In the genomic region with DNA sequence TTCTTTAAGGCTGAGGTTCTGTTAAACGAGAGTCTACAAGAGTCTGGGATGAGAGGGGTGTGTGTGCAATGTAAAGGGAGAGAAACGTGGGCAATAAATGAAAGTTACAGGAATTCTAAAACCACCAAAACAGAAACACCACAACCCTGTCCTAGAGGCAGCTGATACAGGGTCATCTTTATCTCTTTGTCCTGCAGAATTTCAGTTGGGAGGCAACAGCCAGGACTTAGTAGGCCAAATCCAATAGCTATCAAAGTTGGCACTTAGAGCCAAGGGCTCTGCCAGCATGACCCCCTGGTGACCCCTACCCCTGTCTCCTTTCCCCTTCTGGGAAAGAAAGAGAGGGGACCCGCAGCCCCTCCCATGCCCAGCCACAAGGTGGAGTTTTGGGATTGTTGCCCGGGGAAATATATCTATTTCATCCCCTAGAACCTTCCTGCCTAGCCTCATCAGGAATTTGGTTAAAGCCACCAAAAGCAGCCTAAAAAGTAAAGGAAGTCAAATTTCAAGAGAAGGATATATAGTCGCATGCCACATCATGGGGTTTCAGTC, we compare ENCODE assay signal across 9 cellular contexts.
A peak's percentile ranks its signal among the peaks of the same experiment; 100 is the strongest.
DNase-seq lines count a peak whose midpoint lies in the region; ATAC-seq, FAIRE-seq and TF ChIP-seq lines count a peak whose summit lies in the region.
"Had no signal": no experiment of that assay in that cellular context is flagged by ENCODE, and none has a peak within 500 bp of the region (broad histone marks: within the 10 kb centered on the region; RNA-seq: fewer than 3 reads in every experiment).

No MANE protein-coding gene starts in this region.

- TF ChIP-seq EP300 in A549 (IDR thresholded peaks at IDR 0.05), result no peak

- peak; percentile 72 to 75; a peak in 4 of 6 replicates for ATAC-seq in A549
- peak; percentile 93 for ATAC-seq in WTC11
- ATAC-seq in left cardiac atrium, result peak; percentile 51 to 53
- no peak for ATAC-seq in GM18873 (IDR thresholded peaks at IDR 0.05; ENCODE audit: low FRiP score, unreplicated experiment)
- ATAC-seq in GM19395 (IDR thresholded peaks at IDR 0.05; ENCODE audit: unreplicated experiment), result no peak
- ATAC-seq in HG02678 (IDR thresholded peaks at IDR 0.05; ENCODE audit: unreplicated experiment), result no peak
- ATAC-seq in CD8-positive, alpha-beta T cell, result no peak

- no peaks in the 10 kb centered on the region for H3K27me3 ChIP-seq in GM23248 (replicated peaks; ENCODE audit: insufficient read depth)
- no peaks in the 10 kb centered on the region for H3K27me3 ChIP-seq in CD8-positive, alpha-beta T cell (ENCODE audit: insufficient read depth, low read length)

- H3K4me1 ChIP-seq in A549, result no peaks in the 10 kb centered on the region
- peaks cover 15% of the 10 kb centered on the region for H3K4me1 ChIP-seq in GM23248 (ENCODE audit: insufficient read depth)
- peaks cover 13% of the 10 kb centered on the region for H3K4me1 ChIP-seq in CD8-positive, alpha-beta T cell (ENCODE audit: insufficient read depth, low read length)

- peaks cover 38% of the 10 kb centered on the region for H3K4me1 Mint-ChIP-seq in WTC11
- H3K4me1 Mint-ChIP-seq in CD8-positive, alpha-beta T cell (ENCODE audit: low read depth), result peaks cover 41% of the 10 kb centered on the region

- CTCF ChIA-PET in A549 (lab: Yijun Ruan, JAX), result interaction anchor here (0.8 to 3.9 kb wide), 8 partner anchors 9 to 175 kb away, joined by 3 to 18 read pairs (median 4); a partner anchor contains a TSS
- CTCF ChIA-PET in WTC11 (lab: Charles Lee), result interaction anchor here (0.8 to 1.5 kb wide), 5 partner anchors 11 to 198 kb away, joined by 3 to 10 read pairs (median 4); no protein-coding TSS in a partner anchor
- CTCF ChIA-PET in CD8-positive, alpha-beta T cell (lab: Charles Lee), result interaction anchor here (0.6 to 1.7 kb wide), 3 partner anchors 16 to 199 kb away, joined by 3 to 5 read pairs (median 3); no protein-coding TSS in a partner anchor

- WGBS in A549 (ENCODE audit: missing lambda C conversion rate), result 67% methylated on average over 5 of the region's 5 CpGs
- 76 to 77% methylated on average over 5 of the region's 5 CpGs for WGBS in GM23248 (ENCODE audit: low coverage in 1 of 2, low lambda C conversion rate in 2 of 2, missing lambda C conversion rate in 2 of 2), 2 experiments

- no peak overlapping the region for H3K9ac ChIP-seq in GM23248

- H3K27ac ChIP-seq in A549, result no peak overlapping the region
- no peak overlapping the region for H3K27ac ChIP-seq in GM23248
- no peak overlapping the region for H3K27ac ChIP-seq in CD8-positive, alpha-beta T cell (ENCODE audit: low read depth, low read length)

- H3K9me3 ChIP-seq in A549 (no peaks in the 10 kb centered on the region), GM23248 (ENCODE audit: low read depth) (no peaks in the 10 kb centered on the region)
- no peaks in the 10 kb centered on the region for H3K9me3 ChIP-seq in CD8-positive, alpha-beta T cell (ENCODE audit: low read length)

- no peak overlapping the region for H3K4me3 ChIP-seq in A549
- H3K4me3 ChIP-seq in GM23248, result no peak overlapping the region
- H3K4me3 ChIP-seq in CD8-positive, alpha-beta T cell (ENCODE audit: low read depth, low read length), result no peak overlapping the region

- no peak overlapping the region for H3K27ac Mint-ChIP-seq in WTC11
- no peak overlapping the region for H3K27ac Mint-ChIP-seq in CD8-positive, alpha-beta T cell
- H3K27ac Mint-ChIP-seq: activated CD4-positive, alpha-beta T cell treated with anti-CD3 and anti-CD28 coated beads, Interleukin-2, amount 10 ng/mL, durations not matched to agents 7 days and 5 days had no signal

- DNase-seq in A549 (ENCODE audit: low read depth in 1 of 2, low spot score in 1 of 2) (no peak), GM23248 (peak; percentile 20), WTC11 (ENCODE audit: low spot score) (peak; percentile 56), left cardiac atrium (no peak)
- no peak for DNase-seq in CD8-positive, alpha-beta T cell
- DNase-seq: activated CD4-positive, alpha-beta T cell treated with anti-CD3 and anti-CD28 coated beads, Interleukin-2, amount 10 ng/mL, durations not matched to agents 7 days and 5 days had no signal

- no peak for TF ChIP-seq POLR2A in A549 (IDR thresholded peaks at IDR 0.05; ENCODE audit: low read length)

- H3K36me3 Mint-ChIP-seq in WTC11, result peaks cover 4% of the 10 kb centered on the region; the same call in 1 of the 2 replicates
- peaks cover 20% of the 10 kb centered on the region for H3K36me3 Mint-ChIP-seq in CD8-positive, alpha-beta T cell

- no peak overlapping the region for H3K4me3 Mint-ChIP-seq in WTC11
- no peak overlapping the region for H3K4me3 Mint-ChIP-seq in CD8-positive, alpha-beta T cell
- H3K4me3 Mint-ChIP-seq: activated CD4-positive, alpha-beta T cell treated with anti-CD3 and anti-CD28 coated beads, Interleukin-2, amount 10 ng/mL, durations not matched to agents 7 days and 5 days had no signal

- H3F3A ChIP-seq in GM23248 (ENCODE audit: insufficient read depth), result peaks cover 21% of the 10 kb centered on the region; the same call in 1 of the 2 replicates

- no peaks in the 10 kb centered on the region for H3K9me2 ChIP-seq in GM23248 (ENCODE audit: insufficient read depth)

- no peaks in the 10 kb centered on the region for H3K9me3 Mint-ChIP-seq in WTC11
- H3K9me3 Mint-ChIP-seq in CD8-positive, alpha-beta T cell, result no peaks in the 10 kb centered on the region
- H3K9me3 Mint-ChIP-seq: activated CD4-positive, alpha-beta T cell treated with anti-CD3 and anti-CD28 coated beads, Interleukin-2, amount 10 ng/mL, durations not matched to agents 7 days and 5 days had no signal

- TF ChIP-seq RAD21 in A549 (conservative IDR thresholded peaks at IDR 0.05 in 1 of 2, IDR thresholded peaks at IDR 0.05 in 1 of 2), result peak in 1 of 2 experiments; percentile 31; a peak in 3 of 5 replicates

- in situ Hi-C loops in GM23248 (cut with MboI), result no loop called here

- intact Hi-C loops in left cardiac atrium (cut with DNase I), result loop anchor here in 1 of 2 donors (5.0 kb wide), 2 partner anchors 78 to 178 kb away; no protein-coding TSS in a partner anchor
- intact Hi-C loops in CD8-positive, alpha-beta T cell (cut with DNase I, micrococcal nuclease), result loop anchor here in 1 of 2 experiments (5.0 kb wide), 1 partner anchor 67 kb away; no protein-coding TSS in a partner anchor

- H3K79me2 ChIP-seq in GM23248 (ENCODE audit: insufficient read depth), result peaks cover 97% of the 10 kb centered on the region

- peak; percentile 23; the same call in 2 of the 3 replicates for TF ChIP-seq CTCF in A549 (IDR thresholded peaks at IDR 0.05)
- TF ChIP-seq CTCF in WTC11 (IDR thresholded peaks at IDR 0.05), result 0 out of 2 replicates have a peak, but pooled peaks have one; percentile 16
- TF ChIP-seq CTCF in CD8-positive, alpha-beta T cell (IDR thresholded peaks at IDR 0.05), result no peak

- H2AFZ ChIP-seq in GM23248, result no peak overlapping the region

- peaks cover 9% of the 10 kb centered on the region; the same call in 1 of the 2 replicates for H3K36me3 ChIP-seq in GM23248 (ENCODE audit: low read depth)
- H3K36me3 ChIP-seq in CD8-positive, alpha-beta T cell (ENCODE audit: insufficient read depth, low read length), result peaks cover under 1% of the 10 kb centered on the region

- H3K27me3 Mint-ChIP-seq in WTC11 (ENCODE audit: low read depth), result no peaks in the 10 kb centered on the region
- H3K27me3 Mint-ChIP-seq in CD8-positive, alpha-beta T cell (ENCODE audit: low read depth), result no peaks in the 10 kb centered on the region
- H3K27me3 Mint-ChIP-seq: activated CD4-positive, alpha-beta T cell treated with anti-CD3 and anti-CD28 coated beads, Interleukin-2, amount 10 ng/mL, durations not matched to agents 7 days and 5 days had no signal

- FAIRE-seq in A549 (lab: Jason Lieb, UNC), result no peak

- POLR2A ChIA-PET in A549 (lab: Yijun Ruan, JAX), result no interaction called here
- POLR2A ChIA-PET in WTC11 (lab: Charles Lee), result no interaction called here
- POLR2A ChIA-PET in CD8-positive, alpha-beta T cell (lab: Charles Lee), result no interaction called here

- no peaks in the 10 kb centered on the region for H4K20me1 ChIP-seq in GM23248 (ENCODE audit: insufficient read depth)

- H3K4me2 ChIP-seq in A549 (no peak overlapping the region), GM23248 (ENCODE audit: unreplicated experiment) (no peak overlapping the region)

TF ChIP-seq in A549, 52 proteins besides CTCF, POLR2A, EP300 and RAD21:
- TF ChIP-seq, protein P1, sequence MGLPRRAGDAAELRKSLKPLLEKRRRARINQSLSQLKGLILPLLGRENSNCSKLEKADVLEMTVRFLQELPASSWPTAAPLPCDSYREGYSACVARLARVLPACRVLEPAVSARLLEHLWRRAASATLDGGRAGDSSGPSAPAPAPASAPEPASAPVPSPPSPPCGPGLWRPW (IDR thresholded peaks at IDR 0.05), result no peak
- TF ChIP-seq GATA3 (IDR thresholded peaks at IDR 0.05; ENCODE audit: borderline replicate concordance) (no peak), SMC3 (IDR thresholded peaks at IDR 0.05) (0 out of 3 replicates have a peak, but pooled peaks have one; percentile 28), KDM1A (IDR thresholded peaks at IDR 0.05; ENCODE audit: low read depth) (no peak)
TF ChIP-seq in A549: peak in this region for 1.

Comparison
In these comparisons a context has a peak if more than half of its experiments do, and no peak if none do; other contexts are left out.
1. ATAC-seq: peak in A549 (2 of 2), WTC11 (single experiment) and left cardiac atrium (2 of 2); none in GM18873 (single experiment), GM19395 (single experiment), HG02678 (single experiment) and CD8-positive, alpha-beta T cell (single experiment).
2. DNase-seq: peak in GM23248 (single experiment) and WTC11 (single experiment); none in A549 (0 of 2), left cardiac atrium (single experiment) and CD8-positive, alpha-beta T cell (0 of 7).